ENCODE assay signal across 18 cellular contexts in genomic region chr5:81315830-81316229, GRCh38.
"Had no signal": no experiment of that assay in that cellular context is flagged by ENCODE, and none has a peak within 500 bp of the region (broad histone marks: within the 10 kb centered on the region; RNA-seq: fewer than 3 reads in every experiment).

No MANE protein-coding gene starts in this region.

- ATAC-seq: effector memory CD8-positive, alpha-beta T cell; left colon; left ventricle myocardium superior; naive thymus-derived CD4-positive, alpha-beta T cell; psoas muscle had no signal

- H3K4me3 ChIP-seq: esophagus squamous epithelium, lung, psoas muscle, sigmoid colon had no signal

- H3K9me3 ChIP-seq: esophagus squamous epithelium, psoas muscle, sigmoid colon had no signal

- H3K4me1 ChIP-seq: esophagus squamous epithelium, psoas muscle, sigmoid colon had no signal

- H3K27ac ChIP-seq: esophagus squamous epithelium, psoas muscle, sigmoid colon had no signal

- FAIRE-seq: colon, small intestine had no signal

- H3K27me3 ChIP-seq: esophagus squamous epithelium, sigmoid colon had no signal

- DNase-seq: effector memory CD8-positive, alpha-beta T cell; esophagus squamous epithelium; head of caudate nucleus; hippocampal formation; left colon; left ventricle myocardium superior; naive thymus-derived CD4-positive, alpha-beta T cell; nephron progenitor cell; psoas muscle; retina; sigmoid colon; small intestine; stimulated activated CD4-positive, alpha-beta T cell treated with anti-CD3 and anti-CD28 coated beads, Interleukin-12 subunit alpha, Interleukin-12 subunit beta, amount 100 ng/mL, for 4 hours; stimulated activated CD4-positive, alpha-beta T cell treated with anti-CD3 and anti-CD28 coated beads, Interleukin-2, amount 100 ng/mL, for 48 hours; stimulated activated naive CD4-positive, alpha-beta T cell treated with Interleukin-2 at 50 U/mL for 16 hours; trophoblast cell had no signal
